8 cellular contexts compared by ENCODE assay signal in genomic region chr6:111483736-111484654, GRCh38. TPM values are rescaled to one million over a fixed set of nuclear protein-coding genes. Genes with fewer than 3 reads are reported as not detected.
DNase-seq lines count a peak whose midpoint lies in the region; ATAC-seq and TF ChIP-seq lines count a peak whose summit lies in the region.

No MANE protein-coding gene starts in this region.

- H3K9me3 Mint-ChIP-seq in GM23338: no peaks in the 10 kb centered on the region

- peaks cover 29% of the 10 kb centered on the region for H3K4me1 Mint-ChIP-seq in GM23338

- peak overlapping the region; percentile 96 for H2BK120ac ChIP-seq in neuronal stem cell (ENCODE audit: low read depth, low read length)

- CTCF ChIA-PET in RWPE1 (lab: Yijun Ruan, JAX): no interaction called here

- POLR2A ChIA-PET in RWPE1 (lab: Yijun Ruan, JAX; ENCODE audit: low non-redundant PET): interaction anchor here (0.6 kb wide), 1 partner anchor 43 kb away, joined by 5 read pairs; no protein-coding TSS in a partner anchor

- H2BK12ac ChIP-seq in neuronal stem cell (ENCODE audit: low read length): no peak overlapping the region

- H2AK5ac ChIP-seq in neuronal stem cell (ENCODE audit: low read depth, low read length): peak overlapping the region; percentile 46

- H3K79me1 ChIP-seq in neuronal stem cell (ENCODE audit: low read depth, low read length): peaks cover 5% of the 10 kb centered on the region

- ATAC-seq in GM23338: peak; percentile 65

- peak overlapping the region; percentile 6 for H4K8ac ChIP-seq in neuronal stem cell (ENCODE audit: low read depth, low read length)

- H3K36me3 ChIP-seq in ES-I3 (ENCODE audit: insufficient read depth, low read length) (no peaks in the 10 kb centered on the region), GM23338 (ENCODE audit: insufficient read depth) (no peaks in the 10 kb centered on the region; the same call in 1 of the 2 replicates), neuronal stem cell (replicated peaks in 1 of 2; ENCODE audit: control insufficient read depth in 2 of 2, insufficient read depth in 2 of 2, low read length in 2 of 2) (peaks cover 0 to 30% of the 10 kb centered on the region in 2 donors)

- H3K18ac ChIP-seq in neuronal stem cell (ENCODE audit: low read length): peak overlapping the region; percentile 100

- peak overlapping the region; percentile 93 for H3K23ac ChIP-seq in neuronal stem cell (ENCODE audit: low read depth, low read length, poor library complexity)

- H3K9me3 ChIP-seq in ES-I3 (ENCODE audit: control insufficient read depth, insufficient read depth, low read length) (no peaks in the 10 kb centered on the region; the same call in 1 of the 2 replicates), neuronal stem cell (replicated peaks in 1 of 2; ENCODE audit: control insufficient read depth in 2 of 2, insufficient read depth in 1 of 2, low read depth in 1 of 2, low read length in 2 of 2) (peaks cover 0 to 21% of the 10 kb centered on the region in 2 donors)

- TF ChIP-seq CTCF in GM23338 (conservative IDR thresholded peaks at IDR 0.05; ENCODE audit: low read depth in 2 of 2) (no peak), RWPE1 (conservative IDR thresholded peaks at IDR 0.05; ENCODE audit: low read depth) (no peak)

- no peak overlapping the region for H3K4ac ChIP-seq in neuronal stem cell (ENCODE audit: low read length)

- peaks cover 69% of the 10 kb centered on the region for H3K79me2 ChIP-seq in GM23338 (replicated peaks; ENCODE audit: insufficient read depth)

- peak overlapping the region; percentile 96 for H3K27ac ChIP-seq in GM23338 (ENCODE audit: low read depth)
- H3K27ac ChIP-seq in RWPE1: peak overlapping the region; percentile 99
- H3K27ac ChIP-seq in neuronal stem cell (replicated peaks; ENCODE audit: low read length): peak overlapping the region; percentile 100
- peak overlapping the region; percentile 98 for H3K27ac ChIP-seq in substantia nigra (ENCODE audit: low read depth, low read length, poor library complexity, severe bottlenecking)

- H3K27me3 Mint-ChIP-seq in GM23338 (ENCODE audit: insufficient read depth, low read depth, poor library complexity): peaks cover 33% of the 10 kb centered on the region

- H3K4me1 ChIP-seq in ES-I3 (ENCODE audit: insufficient read depth, low read length) (peaks cover 13% of the 10 kb centered on the region; the same call in 1 of the 2 replicates), GM23338 (ENCODE audit: insufficient read depth) (peaks cover 15% of the 10 kb centered on the region), neuronal stem cell (ENCODE audit: control insufficient read depth in 2 of 2, insufficient read depth in 1 of 2, low read depth in 1 of 2, low read length in 2 of 2) (peaks cover 3 to 15% of the 10 kb centered on the region in 2 donors)

- DNase-seq in GM23338 (ENCODE audit: low spot score): peak; percentile 91
- DNase-seq in Kasumi-1 (lab: John Stamatoyannopoulos, UW): peak; percentile 95
- peak; percentile 90 for DNase-seq in RWPE1 (ENCODE audit: low spot score)
- DNase-seq in activated naive CD4-positive, alpha-beta T cell treated with Interleukin-2 at 50 U/mL for 16 hours: peak; percentile 81
- DNase-seq in foreskin melanocyte: peak; percentile 96
- peak; percentile 85 for DNase-seq in neuronal stem cell (ENCODE audit: low spot score)
- DNase-seq in substantia nigra (lab: John Stamatoyannopoulos, UW): peak; percentile 22 to 93 (median 77)

- peaks cover 20% of the 10 kb centered on the region for H4K20me1 ChIP-seq in GM23338 (replicated peaks; ENCODE audit: insufficient read depth)

- H3K4me3 ChIP-seq in GM23338 (peak overlapping the region; percentile 73), neuronal stem cell (ENCODE audit: low read length in 2 of 2) (peak overlapping the region; percentile 82 to 96)

- H4K91ac ChIP-seq in neuronal stem cell (ENCODE audit: low read depth, low read length, poor library complexity): no peak overlapping the region

- peaks cover 31% of the 10 kb centered on the region for H3K27me3 ChIP-seq in GM23338 (ENCODE audit: insufficient read depth)
- H3K27me3 ChIP-seq in neuronal stem cell (ENCODE audit: control insufficient read depth in 3 of 3, insufficient read depth in 3 of 3, low read depth in 1 of 3, low read length in 3 of 3): peaks cover 0 to 3% (median 0%) of the 10 kb centered on the region in 3 experiments

- peaks cover 24% of the 10 kb centered on the region for H3K36me3 Mint-ChIP-seq in GM23338 (ENCODE audit: low read depth)

- H3K4me2 ChIP-seq in GM23338 (peak overlapping the region; percentile 84), neuronal stem cell (ENCODE audit: insufficient read depth, low read length, poor library complexity, severe bottlenecking) (peak overlapping the region; percentile 81)

- no CpG with 5 or more reads among the region's 67 CpGs for WGBS in neuronal stem cell (ENCODE audit: extremely low coverage in 2 of 2, insufficient read length in 2 of 2, insufficient replicate concordance in 1 of 2), 2 donors

- H2BK15ac ChIP-seq in neuronal stem cell (ENCODE audit: low read length): peak overlapping the region; percentile 59

- no peaks in the 10 kb centered on the region for H3F3A ChIP-seq in GM23338 (replicated peaks; ENCODE audit: low read depth)

- H2AFZ ChIP-seq in GM23338 (peak overlapping the region; percentile 6; the same call in 1 of the 2 replicates), neuronal stem cell (ENCODE audit: low read length) (peak overlapping the region; percentile 93)

- H3K27ac Mint-ChIP-seq in GM23338: peak overlapping the region; percentile 99

- peak overlapping the region; percentile 76 for H3K14ac ChIP-seq in neuronal stem cell (ENCODE audit: low read length)

- peak overlapping the region; percentile 99 for H2BK5ac ChIP-seq in neuronal stem cell (ENCODE audit: low read length)

- H3K9me2 ChIP-seq in GM23338 (ENCODE audit: insufficient read depth): no peaks in the 10 kb centered on the region

- H3K9ac ChIP-seq in ES-I3 (ENCODE audit: low read depth, low read length) (peak overlapping the region; percentile 77), neuronal stem cell (ENCODE audit: low read depth, low read length, poor library complexity) (peak overlapping the region; percentile 97)

- H3K4me3 Mint-ChIP-seq in GM23338: peak overlapping the region; percentile 96

TF ChIP-seq in GM23338, 12 proteins besides CTCF, POLR2A, EP300 and RAD21 (continues in another document):
- TF ChIP-seq POLR2AphosphoS5 (IDR thresholded peaks at IDR 0.05; ENCODE audit: low read depth) (peak; percentile 44; the same call in 1 of the 2 replicates), CREB1 (CRISPR knock-in tag; IDR thresholded peaks at IDR 0.05; ENCODE audit: low read depth) (0 out of 2 replicates have a peak, but pooled peaks have one; percentile 14)

RNA-seq across cellular contexts. Expression of gene REV3L, which starts 1.0 kb away (rescaled TPM):
- 13.1 and 26.1 TPM in 2 replicates for total RNA-seq in GM23338 (2014; rRNA removed; shearing (Covaris generic))
- 6.9 and 8.3 TPM in 2 replicates for polyA plus RNA-seq in GM23338 (2016; fragmentation: Nextera tagmentation; extraction: Ambion mirVana)
- 4.6 TPM for polyA plus RNA-seq in neuronal stem cell (2013, experiment 1 of 2)
- 4.7 TPM for polyA plus RNA-seq in neuronal stem cell (2013, experiment 2 of 2)

Comparison
In these comparisons a context has a peak if more than half of its experiments do, and no peak if none do; other contexts are left out.
1. Peak in every context shown above with its lines: DNase-seq, ATAC-seq, H3K4me3 ChIP-seq and H3K27ac ChIP-seq.